1 cellular context compared by ENCODE assay signal in genomic region chr3:142904639-142905441, GRCh38.
TF ChIP-seq lines count a peak whose summit lies in the region.

No MANE protein-coding gene starts in this region.

TF ChIP-seq in Ishikawa, 13 proteins besides CTCF, POLR2A, EP300 and RAD21 (continued from another document):
- TF ChIP-seq REST (IDR thresholded peaks at IDR 0.05; ENCODE audit: low read depth) (no peak), FOXM1 (IDR thresholded peaks at IDR 0.05; ENCODE audit: borderline replicate concordance, low read depth) (no peak), USF1 (IDR thresholded peaks at IDR 0.05) (no peak), TAF1 (IDR thresholded peaks at IDR 0.05; ENCODE audit: low read depth) (no peak), NFIC (IDR thresholded peaks at IDR 0.05) (no peak)
- TF ChIP-seq, protein P1, sequence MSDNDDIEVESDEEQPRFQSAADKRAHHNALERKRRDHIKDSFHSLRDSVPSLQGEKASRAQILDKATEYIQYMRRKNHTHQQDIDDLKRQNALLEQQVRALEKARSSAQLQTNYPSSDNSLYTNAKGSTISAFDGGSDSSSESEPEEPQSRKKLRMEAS (IDR thresholded peaks at IDR 0.05) = no peak
